2 cellular contexts compared by ENCODE assay signal in the genomic region with DNA sequence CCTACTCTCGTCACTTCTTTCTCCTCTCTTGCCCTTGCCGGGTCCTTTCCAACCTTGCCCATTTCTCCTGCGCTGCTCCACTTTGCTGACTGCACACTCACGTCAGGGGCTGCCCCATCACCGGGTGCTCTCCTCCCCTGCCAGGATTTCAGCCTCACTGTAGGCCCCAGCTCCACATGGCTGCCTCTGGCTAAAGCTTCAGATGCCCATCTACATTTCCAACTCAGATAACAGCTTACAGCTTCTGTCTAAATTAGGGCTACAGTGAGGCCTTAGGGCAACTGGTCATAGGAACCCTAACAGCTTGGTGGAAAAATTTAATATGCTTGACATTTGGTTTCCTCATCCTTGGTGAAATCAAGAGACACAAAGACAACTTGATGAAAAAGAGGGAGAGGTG.
TF ChIP-seq lines count a peak whose summit lies in the region.

No MANE protein-coding gene starts in this region.

TF ChIP-seq in SK-N-SH, 30 proteins besides CTCF, POLR2A, EP300 and RAD21 (continued from another document):
- TF ChIP-seq, protein P1, sequence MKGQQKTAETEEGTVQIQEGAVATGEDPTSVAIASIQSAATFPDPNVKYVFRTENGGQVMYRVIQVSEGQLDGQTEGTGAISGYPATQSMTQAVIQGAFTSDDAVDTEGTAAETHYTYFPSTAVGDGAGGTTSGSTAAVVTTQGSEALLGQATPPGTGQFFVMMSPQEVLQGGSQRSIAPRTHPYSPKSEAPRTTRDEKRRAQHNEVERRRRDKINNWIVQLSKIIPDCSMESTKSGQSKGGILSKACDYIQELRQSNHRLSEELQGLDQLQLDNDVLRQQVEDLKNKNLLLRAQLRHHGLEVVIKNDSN (IDR thresholded peaks at IDR 0.05; ENCODE audit: borderline replicate concordance, low read depth), result no peak
- TF ChIP-seq, protein P2, sequence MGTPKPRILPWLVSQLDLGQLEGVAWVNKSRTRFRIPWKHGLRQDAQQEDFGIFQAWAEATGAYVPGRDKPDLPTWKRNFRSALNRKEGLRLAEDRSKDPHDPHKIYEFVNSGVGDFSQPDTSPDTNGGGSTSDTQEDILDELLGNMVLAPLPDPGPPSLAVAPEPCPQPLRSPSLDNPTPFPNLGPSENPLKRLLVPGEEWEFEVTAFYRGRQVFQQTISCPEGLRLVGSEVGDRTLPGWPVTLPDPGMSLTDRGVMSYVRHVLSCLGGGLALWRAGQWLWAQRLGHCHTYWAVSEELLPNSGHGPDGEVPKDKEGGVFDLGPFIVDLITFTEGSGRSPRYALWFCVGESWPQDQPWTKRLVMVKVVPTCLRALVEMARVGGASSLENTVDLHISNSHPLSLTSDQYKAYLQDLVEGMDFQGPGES (IDR thresholded peaks at IDR 0.05; ENCODE audit: low read depth, low read length), result no peak

TF ChIP-seq in SK-N-SH treated with all-trans-retinoic acid at 6 μM for 48 hours, 23 proteins besides CTCF, POLR2A, EP300 and RAD21 (continued from another document):
- no peak for TF ChIP-seq CSDC2 (CRISPR knock-in tag; IDR thresholded peaks at IDR 0.05)
- TF ChIP-seq, protein P3, sequence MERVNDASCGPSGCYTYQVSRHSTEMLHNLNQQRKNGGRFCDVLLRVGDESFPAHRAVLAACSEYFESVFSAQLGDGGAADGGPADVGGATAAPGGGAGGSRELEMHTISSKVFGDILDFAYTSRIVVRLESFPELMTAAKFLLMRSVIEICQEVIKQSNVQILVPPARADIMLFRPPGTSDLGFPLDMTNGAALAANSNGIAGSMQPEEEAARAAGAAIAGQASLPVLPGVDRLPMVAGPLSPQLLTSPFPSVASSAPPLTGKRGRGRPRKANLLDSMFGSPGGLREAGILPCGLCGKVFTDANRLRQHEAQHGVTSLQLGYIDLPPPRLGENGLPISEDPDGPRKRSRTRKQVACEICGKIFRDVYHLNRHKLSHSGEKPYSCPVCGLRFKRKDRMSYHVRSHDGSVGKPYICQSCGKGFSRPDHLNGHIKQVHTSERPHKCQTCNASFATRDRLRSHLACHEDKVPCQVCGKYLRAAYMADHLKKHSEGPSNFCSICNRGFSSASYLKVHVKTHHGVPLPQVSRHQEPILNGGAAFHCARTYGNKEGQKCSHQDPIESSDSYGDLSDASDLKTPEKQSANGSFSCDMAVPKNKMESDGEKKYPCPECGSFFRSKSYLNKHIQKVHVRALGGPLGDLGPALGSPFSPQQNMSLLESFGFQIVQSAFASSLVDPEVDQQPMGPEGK (CRISPR knock-in tag; IDR thresholded peaks at IDR 0.05; ENCODE audit: borderline replicate concordance), result no peak
- no peak for TF ChIP-seq SNAI2 (CRISPR knock-in tag; IDR thresholded peaks at IDR 0.05)
- TF ChIP-seq, protein P4, sequence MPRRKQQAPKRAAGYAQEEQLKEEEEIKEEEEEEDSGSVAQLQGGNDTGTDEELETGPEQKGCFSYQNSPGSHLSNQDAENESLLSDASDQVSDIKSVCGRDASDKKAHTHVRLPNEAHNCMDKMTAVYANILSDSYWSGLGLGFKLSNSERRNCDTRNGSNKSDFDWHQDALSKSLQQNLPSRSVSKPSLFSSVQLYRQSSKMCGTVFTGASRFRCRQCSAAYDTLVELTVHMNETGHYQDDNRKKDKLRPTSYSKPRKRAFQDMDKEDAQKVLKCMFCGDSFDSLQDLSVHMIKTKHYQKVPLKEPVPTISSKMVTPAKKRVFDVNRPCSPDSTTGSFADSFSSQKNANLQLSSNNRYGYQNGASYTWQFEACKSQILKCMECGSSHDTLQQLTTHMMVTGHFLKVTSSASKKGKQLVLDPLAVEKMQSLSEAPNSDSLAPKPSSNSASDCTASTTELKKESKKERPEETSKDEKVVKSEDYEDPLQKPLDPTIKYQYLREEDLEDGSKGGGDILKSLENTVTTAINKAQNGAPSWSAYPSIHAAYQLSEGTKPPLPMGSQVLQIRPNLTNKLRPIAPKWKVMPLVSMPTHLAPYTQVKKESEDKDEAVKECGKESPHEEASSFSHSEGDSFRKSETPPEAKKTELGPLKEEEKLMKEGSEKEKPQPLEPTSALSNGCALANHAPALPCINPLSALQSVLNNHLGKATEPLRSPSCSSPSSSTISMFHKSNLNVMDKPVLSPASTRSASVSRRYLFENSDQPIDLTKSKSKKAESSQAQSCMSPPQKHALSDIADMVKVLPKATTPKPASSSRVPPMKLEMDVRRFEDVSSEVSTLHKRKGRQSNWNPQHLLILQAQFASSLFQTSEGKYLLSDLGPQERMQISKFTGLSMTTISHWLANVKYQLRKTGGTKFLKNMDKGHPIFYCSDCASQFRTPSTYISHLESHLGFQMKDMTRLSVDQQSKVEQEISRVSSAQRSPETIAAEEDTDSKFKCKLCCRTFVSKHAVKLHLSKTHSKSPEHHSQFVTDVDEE (CRISPR knock-in tag; IDR thresholded peaks at IDR 0.05), result no peak
